1 cellular context compared by ENCODE assay signal in genomic region chr5:43367453-43367852, GRCh38.
TF ChIP-seq lines count a peak whose summit lies in the region.

No MANE protein-coding gene starts in this region.

TF ChIP-seq in HepG2, 621 proteins besides CTCF, POLR2A, EP300 and RAD21:
- TF ChIP-seq ZNF143 (CRISPR knock-in tag; IDR thresholded peaks at IDR 0.05) (no peak), ZNF205 (CRISPR knock-in tag; IDR thresholded peaks at IDR 0.05) (no peak), ZNF724P (CRISPR knock-in tag; IDR thresholded peaks at IDR 0.05; ENCODE audit: borderline replicate concordance) (no peak), CC2D1A (CRISPR knock-in tag; IDR thresholded peaks at IDR 0.05) (no peak), ZNF138 (CRISPR knock-in tag; IDR thresholded peaks at IDR 0.05; ENCODE audit: low read depth) (no peak), SIX4 (CRISPR knock-in tag; IDR thresholded peaks at IDR 0.05) (no peak), DZIP1 (CRISPR knock-in tag; IDR thresholded peaks at IDR 0.05) (no peak), E2F2 (CRISPR knock-in tag; IDR thresholded peaks at IDR 0.05; ENCODE audit: borderline replicate concordance) (no peak), HOXA9 (CRISPR knock-in tag; IDR thresholded peaks at IDR 0.05; ENCODE audit: borderline replicate concordance) (no peak), HNF4A (CRISPR knock-in tag; IDR thresholded peaks at IDR 0.05) (no peak), RFXANK (CRISPR knock-in tag; IDR thresholded peaks at IDR 0.05) (no peak), ZNF567 (CRISPR knock-in tag; IDR thresholded peaks at IDR 0.05; ENCODE audit: borderline replicate concordance) (no peak), ZSCAN5A (CRISPR knock-in tag; IDR thresholded peaks at IDR 0.05; ENCODE audit: borderline replicate concordance) (no peak), HNRNPK (IDR thresholded peaks at IDR 0.05; ENCODE audit: low read depth, low read length, poor library complexity, severe bottlenecking) (no peak), ARID5B (CRISPR knock-in tag; IDR thresholded peaks at IDR 0.05) (no peak), ZNF484 (CRISPR knock-in tag; IDR thresholded peaks at IDR 0.05; ENCODE audit: borderline replicate concordance, low read depth) (no peak)
